25 cellular contexts compared by ENCODE assay signal in genomic region chr7:140864732-140865131, GRCh38.
"Had no signal": no experiment of that assay in that cellular context is flagged by ENCODE, and none has a peak within 500 bp of the region (broad histone marks: within the 10 kb centered on the region; RNA-seq: fewer than 3 reads in every experiment).

No MANE protein-coding gene starts in this region.

- H3K4me3 ChIP-seq: colonic mucosa, coronary artery, dorsolateral prefrontal cortex, esophagus muscularis mucosa, esophagus squamous epithelium, gastrocnemius medialis, gastroesophageal sphincter, heart left ventricle, heart right ventricle had no signal

- H3K36me3 ChIP-seq: colonic mucosa, esophagus muscularis mucosa, esophagus squamous epithelium, gastrocnemius medialis, gastroesophageal sphincter, heart right ventricle had no signal

- H3K27ac ChIP-seq: colonic mucosa, coronary artery, dorsolateral prefrontal cortex, epithelial cell of prostate, esophagus muscularis mucosa, esophagus squamous epithelium, foreskin keratinocyte, gastrocnemius medialis, gastroesophageal sphincter, heart left ventricle, heart right ventricle had no signal

- H3K27me3 Mint-ChIP-seq: dendritic cell treated with granulocyte-macrophage colony-stimulating factor and Interleukin-4, amounts not matched to agents 40 ng/mL and 50 ng/mL, for 4 days; effector memory CD8-positive, alpha-beta T cell had no signal

- H3K4me1 ChIP-seq: colonic mucosa, foreskin keratinocyte, gastroesophageal sphincter had no signal

- H3K27ac Mint-ChIP-seq: dendritic cell treated with granulocyte-macrophage colony-stimulating factor and Interleukin-4, amounts not matched to agents 40 ng/mL and 50 ng/mL, for 4 days; effector memory CD8-positive, alpha-beta T cell; endodermal cell had no signal

- H3K4me3 Mint-ChIP-seq: dendritic cell treated with granulocyte-macrophage colony-stimulating factor and Interleukin-4, amounts not matched to agents 40 ng/mL and 50 ng/mL, for 4 days; effector memory CD8-positive, alpha-beta T cell; endodermal cell had no signal

- H3K27me3 ChIP-seq: colonic mucosa, dorsolateral prefrontal cortex, esophagus muscularis mucosa, esophagus squamous epithelium, foreskin keratinocyte, gastrocnemius medialis, gastroesophageal sphincter, heart left ventricle, heart right ventricle had no signal

- ATAC-seq: effector memory CD8-positive, alpha-beta T cell; esophagus mucosa; foreskin keratinocyte; gastrocnemius medialis; gastroesophageal sphincter; heart left ventricle; heart right ventricle had no signal

- DNase-seq: colonic mucosa; cortex of kidney; dermis blood vessel endothelial cell; dorsolateral prefrontal cortex; effector CD4-positive, alpha-beta T cell; effector CD8-positive, alpha-beta T cell; effector memory CD4-positive, alpha-beta T cell; effector memory CD8-positive, alpha-beta T cell; endodermal cell; erythroblast; esophagus squamous epithelium; foreskin fibroblast; foreskin keratinocyte; foreskin melanocyte; gastrocnemius medialis; glutamatergic neuron; head of caudate nucleus; heart left ventricle; heart right ventricle had no signal

- H3K9me3 Mint-ChIP-seq: dendritic cell treated with granulocyte-macrophage colony-stimulating factor and Interleukin-4, amounts not matched to agents 40 ng/mL and 50 ng/mL, for 4 days had no signal

- H3K9me3 ChIP-seq: colonic mucosa, esophagus muscularis mucosa, esophagus squamous epithelium, gastrocnemius medialis, gastroesophageal sphincter, heart left ventricle, heart right ventricle had no signal
